In the genomic region with DNA sequence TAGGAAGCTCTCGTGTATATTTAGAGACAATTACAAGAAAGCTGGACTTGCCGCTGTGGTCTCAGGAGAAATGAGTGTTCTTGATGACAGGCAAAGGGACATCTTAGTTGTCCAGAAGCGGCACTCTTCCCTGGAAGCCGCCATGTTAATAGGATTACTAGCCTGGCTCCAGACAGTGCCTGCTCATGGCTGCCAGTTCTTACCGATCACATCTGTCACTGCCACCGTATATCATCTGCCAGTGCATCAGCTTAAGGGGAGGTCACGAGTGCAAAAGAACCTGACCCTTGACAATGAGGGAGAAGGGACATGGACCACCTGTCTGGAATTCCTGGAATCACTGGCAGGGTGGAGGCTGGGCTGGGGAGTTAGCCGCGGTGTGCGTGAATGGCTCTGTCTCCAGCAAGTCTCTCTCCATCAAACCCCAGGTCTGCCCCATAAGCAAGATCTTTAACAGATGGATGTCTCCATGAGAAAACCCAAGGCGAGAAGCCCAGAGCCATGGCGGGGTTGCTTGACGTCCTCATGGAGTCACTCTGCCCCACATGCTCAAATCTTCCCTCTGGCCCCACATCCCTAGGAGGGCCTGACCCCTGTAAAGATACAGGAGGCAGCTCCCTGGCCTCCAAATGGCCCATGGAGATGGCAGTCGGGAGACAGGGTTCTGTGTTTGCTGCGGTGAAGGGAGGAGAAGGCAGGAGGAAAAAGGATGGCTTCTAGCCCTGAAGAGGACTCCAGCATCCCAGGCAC, we compare ENCODE assay signal across 20 cellular contexts. TPM values are rescaled to one million over a fixed set of nuclear protein-coding genes. Genes with fewer than 3 reads are reported as not detected.
"Had no signal": no experiment of that assay in that cellular context is flagged by ENCODE, and none has a peak within 500 bp of the region (broad histone marks: within the 10 kb centered on the region; RNA-seq: fewer than 3 reads in every experiment).

No MANE protein-coding gene starts in this region.

- ATAC-seq: activated naive CD8-positive, alpha-beta T cell treated with anti-CD3 and anti-CD28 coated beads, Interleukin-2, amount 50 U/mL, for 24 hours; activated T-cell treated with anti-CD3 and anti-CD28 coated beads, Interleukin-2, amount 50 U/mL, for 72 hours; left colon; lower lobe of right lung; natural killer cell treated with Interleukin-12 subunit alpha and Interleukin-12 subunit beta and Interleukin-15 and Interleukin-18, amount 100 ng/mL, for 72 hours; pancreas had no signal

- H3K36me3 ChIP-seq: colonic mucosa, neutrophil, pancreas had no signal

- FAIRE-seq: pancreas, urothelium cell line had no signal

- H3K4me3 ChIP-seq: colonic mucosa, lower lobe of right lung, pancreas, tibial nerve had no signal

- H3K27me3 ChIP-seq: colonic mucosa, neutrophil, pancreas, tibial nerve had no signal

- H3K27ac ChIP-seq: colonic mucosa, epithelial cell of prostate, lower lobe of right lung, neutrophil, pancreas, tibial nerve had no signal

- H3K9me3 ChIP-seq: colonic mucosa, lower lobe of right lung, neutrophil, pancreas, tibial nerve had no signal

- DNase-seq: activated CD4-positive, alpha-beta T cell treated with anti-CD3 and anti-CD28 coated beads, Interleukin-2, amount 50 U/mL, for 4 hours; activated naive CD8-positive, alpha-beta T cell treated with anti-CD3 and anti-CD28 coated beads, Interleukin-2, amount 50 U/mL, for 24 hours; activated T-cell treated with anti-CD3 and anti-CD28 coated beads, Interleukin-2, amount 50 U/mL, for 72 hours; anterior cingulate cortex; central memory CD4-positive, alpha-beta T cell; colonic mucosa; endodermal cell; foreskin fibroblast; hypothalamus; islet precursor cell; lower lobe of right lung; stimulated activated CD4-positive, alpha-beta T cell treated with anti-CD3 and anti-CD28 coated beads, Interleukin-12 subunit alpha, Interleukin-12 subunit beta, amount 100 ng/mL, for 4 hours; stimulated activated CD4-positive, alpha-beta T cell treated with anti-CD3 and anti-CD28 coated beads, Interleukin-1b, Interleukin-23, amount 100 ng/mL, for 48 hours had no signal

- H3K4me1 ChIP-seq: colonic mucosa had no signal

RNA-seq across cellular contexts. Expression of a gene that starts 49.1 kb away (rescaled TPM):
- total RNA-seq: natural killer cell treated with Interleukin-12 subunit alpha and Interleukin-12 subunit beta and Interleukin-15 and Interleukin-18, amount 100 ng/mL, for 72 hours had no signal
